ENCODE assay signal across 26 cellular contexts in the genomic region with DNA sequence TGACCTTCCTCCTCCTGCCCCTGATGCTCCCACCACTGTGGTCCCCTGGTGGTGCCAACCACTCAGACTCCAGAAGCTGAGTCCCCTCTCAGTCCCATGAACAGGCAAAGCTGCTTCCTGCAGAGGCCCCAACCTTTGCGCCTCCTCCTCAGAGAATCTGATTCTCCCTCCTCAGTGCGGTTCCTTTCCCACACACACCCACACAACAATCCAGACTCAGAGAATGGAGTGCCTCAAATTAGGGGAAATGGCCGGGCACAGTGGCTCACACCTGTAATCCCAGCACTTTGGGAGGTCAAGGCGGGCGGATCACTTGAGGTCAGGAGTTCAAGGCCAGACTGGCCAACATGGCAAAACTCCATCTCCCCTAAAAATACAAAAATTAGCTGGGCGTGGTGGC. TPM values are rescaled to one million over a fixed set of nuclear protein-coding genes. Genes with fewer than 3 reads are reported as not detected.
DNase-seq lines count a peak whose midpoint lies in the region; ATAC-seq, FAIRE-seq and TF ChIP-seq lines count a peak whose summit lies in the region.
"Had no signal": no experiment of that assay in that cellular context is flagged by ENCODE, and none has a peak within 500 bp of the region (broad histone marks: within the 10 kb centered on the region; RNA-seq: fewer than 3 reads in every experiment).

No MANE protein-coding gene starts in this region.

- DNase-seq in A549 (ENCODE audit: low read depth in 1 of 2, low spot score in 1 of 2) (no peak), Calu3 (no peak), WTC11 (ENCODE audit: low spot score) (no peak), A172 (ENCODE audit: low spot score) (no peak), NCI-H1105 treated with DMSO at 0.1 percent for 48 hours (lab: John Stamatoyannopoulos, UW) (no peak)
- DNase-seq in activated naive CD4-positive, alpha-beta T cell treated with Interleukin-2 at 50 U/mL for 16 hours: no peak
- DNase-seq: AML-193; CD8-positive, alpha-beta T cell; DMS153; DND-41; HCEC 1CT; Karpas-422; NCI-H1092; NCI-H1436; NCI-H187; NCI-H2171 treated with DMSO at 0.1 percent for 48 hours; NCI-H524; NCI-H774 had no signal

- peaks cover 16% of the 10 kb centered on the region for H3K36me3 Mint-ChIP-seq in Calu3 (ENCODE audit: insufficient read depth, unreplicated experiment)
- no peaks in the 10 kb centered on the region for H3K36me3 Mint-ChIP-seq in WTC11
- H3K36me3 Mint-ChIP-seq in nephron (ENCODE audit: low read depth): no peaks in the 10 kb centered on the region
- H3K36me3 Mint-ChIP-seq: CD8-positive, alpha-beta T cell had no signal

- H3K27ac Mint-ChIP-seq in Calu3 (ENCODE audit: unreplicated experiment) (peak overlapping the region; percentile 24), WTC11 (0 out of 2 replicates have a peak overlapping the region, but pooled peaks have one; percentile 11), nephron (peak overlapping the region; percentile 22 to 41 (median 34))
- H3K27ac Mint-ChIP-seq: CD8-positive, alpha-beta T cell had no signal

- H3K9me3 Mint-ChIP-seq in Calu3 (ENCODE audit: low read depth, unreplicated experiment) (no peaks in the 10 kb centered on the region), WTC11 (no peaks in the 10 kb centered on the region), nephron (no peaks in the 10 kb centered on the region)
- H3K9me3 Mint-ChIP-seq: CD8-positive, alpha-beta T cell; GM23338 had no signal

- H3K4me1 ChIP-seq in A549: peaks cover 39% of the 10 kb centered on the region
- H3K4me1 ChIP-seq: SJSA1 had no signal

- no peak overlapping the region for H3K4me3 Mint-ChIP-seq in Calu3 (ENCODE audit: low read depth, unreplicated experiment)
- no peak overlapping the region for H3K4me3 Mint-ChIP-seq in WTC11
- no peak overlapping the region for H3K4me3 Mint-ChIP-seq in nephron
- H3K4me3 Mint-ChIP-seq: CD8-positive, alpha-beta T cell; GM23338 had no signal

- CTCF ChIA-PET in A549 (lab: Yijun Ruan, JAX): interaction anchor here (1.0 to 11.3 kb wide), 8 partner anchors 13 to 120 kb away, joined by 3 to 90 read pairs (median 7); no protein-coding TSS in a partner anchor
- CTCF ChIA-PET in Calu3 (lab: Charles Lee): no interaction called here
- CTCF ChIA-PET in WTC11 (lab: Charles Lee): interaction anchor here (1.7 to 2.6 kb wide), 2 partner anchors 42 to 122 kb away, joined by 4 to 12 read pairs; no protein-coding TSS in a partner anchor

- no peak overlapping the region for H3K4me2 ChIP-seq in A549
- H3K4me2 ChIP-seq: GM23338 had no signal

- TF ChIP-seq POLR2A in A549 (IDR thresholded peaks at IDR 0.05; ENCODE audit: low read length): no peak

- H3K27ac ChIP-seq in A549: peak overlapping the region; percentile 43 to 69; a peak in 4 of 6 replicates
- H3K27ac ChIP-seq: C4-2B, SJSA1 had no signal

- no peak for FAIRE-seq in A549 (lab: Jason Lieb, UNC)
- FAIRE-seq: A204.1, GM18507 had no signal

- intact Hi-C loops in Calu3 (cut with micrococcal nuclease; ENCODE audit: unreplicated experiment): no loop called here

- no TSS peak for BruUV-seq in Calu3 (replicated peaks; lab: Mats Ljungman, UMichigan)

- TF ChIP-seq RAD21 in A549 (conservative IDR thresholded peaks at IDR 0.05 in 1 of 2, IDR thresholded peaks at IDR 0.05 in 1 of 2): no peak

- POLR2A ChIA-PET in A549 (lab: Yijun Ruan, JAX) (no interaction called here), WTC11 (lab: Charles Lee) (no interaction called here)

- H3K9me3 ChIP-seq in A549: no peaks in the 10 kb centered on the region
- H3K9me3 ChIP-seq: SJSA1 had no signal

- peaks cover 79% of the 10 kb centered on the region for H3K4me1 Mint-ChIP-seq in Calu3 (ENCODE audit: low read depth, unreplicated experiment)
- H3K4me1 Mint-ChIP-seq in WTC11: peaks cover 24% of the 10 kb centered on the region
- H3K4me1 Mint-ChIP-seq in nephron: peaks cover 42% of the 10 kb centered on the region

- TF ChIP-seq CTCF in A549 (IDR thresholded peaks at IDR 0.05) (no peak), Calu3 (IDR thresholded peaks at IDR 0.05; ENCODE audit: unreplicated experiment) (no peak), WTC11 (IDR thresholded peaks at IDR 0.05) (no peak), nephron (IDR thresholded peaks at IDR 0.05; ENCODE audit: unreplicated experiment in 3 of 3) (no peak)

- no peak overlapping the region for H3K4me3 ChIP-seq in A549
- H3K4me3 ChIP-seq: GM23338, SJSA1 had no signal

- 97% methylated on average over 6 of the region's 6 CpGs for WGBS in A549 (ENCODE audit: missing lambda C conversion rate)

- no peaks in the 10 kb centered on the region for H3K27me3 Mint-ChIP-seq in Calu3 (ENCODE audit: unreplicated experiment)
- H3K27me3 Mint-ChIP-seq in WTC11 (ENCODE audit: low read depth): no peaks in the 10 kb centered on the region; the same call in 1 of the 2 replicates
- peaks cover 14% of the 10 kb centered on the region for H3K27me3 Mint-ChIP-seq in nephron (ENCODE audit: low read depth)

- ATAC-seq in A549: no peak
- no peak for ATAC-seq in WTC11
- no peak for ATAC-seq in GM18861 (IDR thresholded peaks at IDR 0.05; ENCODE audit: unreplicated experiment)
- ATAC-seq: CD8-positive, alpha-beta T cell; GM23338; Right ventricle myocardium inferior had no signal

- no peak for TF ChIP-seq EP300 in A549 (IDR thresholded peaks at IDR 0.05)

TF ChIP-seq in A549, 52 proteins besides CTCF, POLR2A, EP300 and RAD21 (continues in another document):
- TF ChIP-seq EHMT2 (IDR thresholded peaks at IDR 0.05; ENCODE audit: low read depth) (no peak), SREBF2 (IDR thresholded peaks at IDR 0.05) (no peak), SMC3 (IDR thresholded peaks at IDR 0.05) (no peak), EHF (CRISPR knock-in tag; IDR thresholded peaks at IDR 0.05) (no peak), ATOH8 (CRISPR knock-in tag; IDR thresholded peaks at IDR 0.05; ENCODE audit: low read depth) (no peak), HOXB5 (CRISPR knock-in tag; IDR thresholded peaks at IDR 0.05) (no peak), NR3C1 (IDR thresholded peaks at IDR 0.05) (no peak), TFCP2L1 (CRISPR knock-in tag; IDR thresholded peaks at IDR 0.05) (no peak), MAFK (IDR thresholded peaks at IDR 0.05; ENCODE audit: partially characterized antibody) (no peak), CEBPB (IDR thresholded peaks at IDR 0.05) (no peak)
- TF ChIP-seq, protein P1, sequence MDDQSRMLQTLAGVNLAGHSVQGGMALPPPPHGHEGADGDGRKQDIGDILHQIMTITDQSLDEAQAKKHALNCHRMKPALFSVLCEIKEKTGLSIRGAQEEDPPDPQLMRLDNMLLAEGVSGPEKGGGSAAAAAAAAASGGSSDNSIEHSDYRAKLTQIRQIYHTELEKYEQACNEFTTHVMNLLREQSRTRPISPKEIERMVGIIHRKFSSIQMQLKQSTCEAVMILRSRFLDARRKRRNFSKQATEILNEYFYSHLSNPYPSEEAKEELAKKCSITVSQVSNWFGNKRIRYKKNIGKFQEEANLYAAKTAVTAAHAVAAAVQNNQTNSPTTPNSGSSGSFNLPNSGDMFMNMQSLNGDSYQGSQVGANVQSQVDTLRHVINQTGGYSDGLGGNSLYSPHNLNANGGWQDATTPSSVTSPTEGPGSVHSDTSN (IDR thresholded peaks at IDR 0.05): no peak

TF ChIP-seq in WTC11, 78 proteins besides CTCF, POLR2A, EP300 and RAD21:
- TF ChIP-seq PREB (CRISPR knock-in tag; IDR thresholded peaks at IDR 0.05; ENCODE audit: borderline replicate concordance) (no peak), RELA (CRISPR knock-in tag; IDR thresholded peaks at IDR 0.05; ENCODE audit: borderline replicate concordance) (no peak), CREM (CRISPR knock-in tag; IDR thresholded peaks at IDR 0.05) (no peak), MXD4 (CRISPR knock-in tag; IDR thresholded peaks at IDR 0.05; ENCODE audit: borderline replicate concordance) (no peak), ZNF423 (CRISPR knock-in tag; IDR thresholded peaks at IDR 0.05) (no peak), IRF1 (CRISPR knock-in tag; IDR thresholded peaks at IDR 0.05) (no peak), ZBTB21 (CRISPR knock-in tag; IDR thresholded peaks at IDR 0.05; ENCODE audit: borderline replicate concordance) (no peak), PRRX2 (CRISPR knock-in tag; IDR thresholded peaks at IDR 0.05) (no peak), NR3C1 (CRISPR knock-in tag; conservative IDR thresholded peaks at IDR 0.05; ENCODE audit: low read depth) (no peak), ZNF671 (CRISPR knock-in tag; IDR thresholded peaks at IDR 0.05) (no peak), ETV6 (CRISPR knock-in tag; IDR thresholded peaks at IDR 0.05) (no peak), GRHL2 (CRISPR knock-in tag; IDR thresholded peaks at IDR 0.05; ENCODE audit: insufficient replicate concordance, severe bottlenecking) (no peak)
TF ChIP-seq in WTC11: peak in this region for 0.

RNA-seq across cellular contexts. Expression of gene RIPOR3, which starts 23.0 kb away (rescaled TPM):
- polyA plus RNA-seq in A549 (2011; rRNA removed) (0.03 TPM in 1 of 2 replicates, not detected in the other), A549 (2017; fragmentation: RNase III; extraction: RNeasy Plus Mini Kit Qiagen cat#74134 plus additional on column Dnase treatment) (0.05 to 0.06 TPM in 2 of 3 replicates, not detected in the other)
- polyA plus RNA-seq in A549 (2012; cell fraction: cytosol; rRNA removed): 0.03 and 0.07 TPM in 2 replicates
- 0.09 and 0.19 TPM in 2 replicates for polyA plus RNA-seq in A549 (2012; cell fraction: nucleus; rRNA removed)
- polyA minus RNA-seq in A549 (2011; rRNA and poly(A)+ RNA removed): 0.05 TPM in 1 of 2 replicates, not detected in the other
- total RNA-seq in Calu3 (2022) (2.8 and 4.0 TPM in 2 replicates), WTC11 (2021) (5.4 to 6.5 TPM (median 6.0 TPM) in 3 replicates)
- 0.07 TPM in 1 of 2 replicates, not detected in the other for total RNA-seq in A172 (2014; rRNA removed; shearing (Covaris generic))
- total RNA-seq: CD8-positive, alpha-beta T cell had no signal
